ENCODE assay signal across 7 cellular contexts in genomic region chr12:87369161-87369560, GRCh38.
"Had no signal": no experiment of that assay in that cellular context is flagged by ENCODE, and none has a peak within 500 bp of the region (broad histone marks: within the 10 kb centered on the region; RNA-seq: fewer than 3 reads in every experiment).

No MANE protein-coding gene starts in this region.

- H3K4me3 ChIP-seq: GM23248, HAP-1 had no signal

- DNase-seq: GM23248, GOT3, H7, HFFc6 had no signal

- H3K27me3 Mint-ChIP-seq: IgD-negative memory B cell had no signal

- H3K36me3 Mint-ChIP-seq: IgD-negative memory B cell had no signal

- H3K27ac Mint-ChIP-seq: HFFc6, IgD-negative memory B cell had no signal

- H2AFZ ChIP-seq: GM23248 had no signal

- H3K9me3 ChIP-seq: HAP-1 had no signal

- H3K4me3 Mint-ChIP-seq: HFFc6, IgD-negative memory B cell had no signal

- H3K27ac ChIP-seq: GM23248, HL-60 had no signal

- H3K36me3 ChIP-seq: HAP-1 had no signal

- H3K9ac ChIP-seq: GM23248 had no signal

- H3K4me1 ChIP-seq: HAP-1 had no signal
